ENCODE assay signal across 8 cellular contexts in the genomic region with DNA sequence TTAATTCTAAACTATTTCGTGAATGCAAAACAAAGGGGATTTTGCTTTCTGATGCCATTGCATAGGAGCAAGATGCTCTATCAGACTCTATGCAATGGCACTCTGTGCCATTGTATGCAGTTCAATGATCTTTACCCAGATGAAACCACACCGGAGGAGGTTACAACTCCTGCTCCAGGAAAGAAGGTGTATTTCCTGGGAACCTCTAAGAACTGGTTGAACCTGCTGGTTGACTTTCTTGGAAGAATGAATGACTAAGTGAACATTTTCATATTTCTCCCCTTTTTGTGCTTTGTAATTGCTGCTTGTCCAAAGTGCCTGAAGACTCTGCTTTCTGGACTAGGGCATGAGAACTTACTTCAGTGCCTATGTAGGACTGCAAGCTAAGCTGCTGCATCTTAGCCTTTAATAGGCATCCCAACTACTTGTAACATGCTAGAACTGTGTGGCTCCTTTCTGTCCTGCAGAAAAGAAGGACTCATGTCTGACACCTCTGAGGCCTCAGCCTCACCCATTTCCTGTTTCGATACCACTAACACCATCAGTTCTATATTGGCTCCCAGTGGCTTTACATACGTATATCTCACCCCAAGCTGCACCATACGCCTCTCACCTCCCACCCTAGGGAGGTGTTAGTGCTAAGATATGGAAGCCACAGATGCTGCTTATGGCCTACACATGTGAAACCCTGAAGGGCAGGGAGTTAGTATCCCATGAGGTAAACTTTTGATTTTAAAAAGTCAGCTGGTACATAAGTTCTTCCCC.
DNase-seq lines count a peak whose midpoint lies in the region; ATAC-seq and TF ChIP-seq lines count a peak whose summit lies in the region.

No MANE protein-coding gene starts in this region.

- no peak overlapping the region for H3K4me2 ChIP-seq in osteoblast (ENCODE audit: insufficient read depth, low read length)

- H2AFZ ChIP-seq in osteoblast (ENCODE audit: low read length), result no peak overlapping the region

- 78% methylated on average over 5 of the region's 5 CpGs for WGBS in heart right ventricle, 2 donors

- DNase-seq in NAMALWA (ENCODE audit: low spot score) (peak; percentile 23), kidney tubule cell (ENCODE audit: low spot score) (peak; percentile 54), NCI-H345 treated with DMSO at 0.1 percent for 48 hours (lab: John Stamatoyannopoulos, UW; ENCODE audit: unreplicated experiment) (no peak), osteoblast (ENCODE audit: insufficient read length, low spot score, missing footprints) (no peak), heart right ventricle (no peak), GM03348 (ENCODE audit: low spot score) (no peak)

- intact Hi-C loops in heart right ventricle (cut with DNase I), result loop anchor here in 1 of 10 donors (10.0 kb wide), 1 partner anchor 315 kb away; the partner anchor contains the start of gene KCNMB4

- TF ChIP-seq CTCF in osteoblast (IDR thresholded peaks at IDR 0.05; ENCODE audit: extremely low read depth, low read depth, low read length), result no peak
- TF ChIP-seq CTCF in heart right ventricle (IDR thresholded peaks at IDR 0.05), result no peak

- H3K9me3 ChIP-seq in osteoblast (ENCODE audit: low read depth, low read length), result no peaks in the 10 kb centered on the region
- H3K9me3 ChIP-seq in heart right ventricle, result no peaks in the 10 kb centered on the region

- H3K4me1 ChIP-seq in osteoblast (ENCODE audit: insufficient read depth, low read length) (no peaks in the 10 kb centered on the region), heart right ventricle (peaks cover 0 to 19% (median 0%) of the 10 kb centered on the region in 9 donors)

- H3K4me3 ChIP-seq in osteoblast (ENCODE audit: insufficient read depth, low read length) (no peak overlapping the region), heart right ventricle (no peak overlapping the region)

- H4K20me1 ChIP-seq in osteoblast (ENCODE audit: insufficient read depth, low read length), result no peaks in the 10 kb centered on the region

- H3K27me3 ChIP-seq in osteoblast (ENCODE audit: insufficient read depth, low read length), result no peaks in the 10 kb centered on the region
- peaks cover 0 to 4% (median 0%) of the 10 kb centered on the region in 7 donors for H3K27me3 ChIP-seq in heart right ventricle

- peak; percentile 87 for ATAC-seq in GM18868 (IDR thresholded peaks at IDR 0.05; ENCODE audit: unreplicated experiment)
- peak; percentile 94 for ATAC-seq in HG02571 (IDR thresholded peaks at IDR 0.05; ENCODE audit: unreplicated experiment)
- no peak for ATAC-seq in heart right ventricle

- no peak overlapping the region for H3K27ac ChIP-seq in osteoblast (ENCODE audit: low read depth, low read length)
- no peak overlapping the region for H3K27ac ChIP-seq in heart right ventricle

- no peaks in the 10 kb centered on the region for H3K79me2 ChIP-seq in osteoblast (ENCODE audit: insufficient read depth, low read length)

- H3K36me3 ChIP-seq in osteoblast (ENCODE audit: insufficient read depth, low read length) (no peaks in the 10 kb centered on the region), heart right ventricle (no peaks in the 10 kb centered on the region)

Comparison
In these comparisons a context has a peak if more than half of its experiments do, and no peak if none do; other contexts are left out.
1. ATAC-seq: peak in GM18868 (single experiment) and HG02571 (single experiment); none in heart right ventricle (0 of 8).
2. DNase-seq: peak in NAMALWA (single experiment) and kidney tubule cell (single experiment); none in NCI-H345 treated with DMSO at 0.1 percent for 48 hours (single experiment), osteoblast (single experiment), heart right ventricle (0 of 2) and GM03348 (single experiment).